ENCODE assay signal across 8 cellular contexts in genomic region chr1:229410692-229411433, GRCh38. TPM values are rescaled to one million over a fixed set of nuclear protein-coding genes. Genes with fewer than 3 reads are reported as not detected.
A peak's percentile ranks its signal among the peaks of the same experiment; 100 is the strongest.
DNase-seq lines count a peak whose midpoint lies in the region; ATAC-seq lines count a peak whose summit lies in the region.

No MANE protein-coding gene starts in this region.

- peak overlapping the region; percentile 30 for H3K4me3 ChIP-seq in rectal smooth muscle tissue (ENCODE audit: low read length)

- no peaks in the 10 kb centered on the region for H3K36me3 ChIP-seq in rectal smooth muscle tissue (ENCODE audit: control insufficient read depth, insufficient read depth, low read length)

- H3K27me3 ChIP-seq in rectal smooth muscle tissue (ENCODE audit: control insufficient read depth, insufficient read depth, low read length): peaks cover 14% of the 10 kb centered on the region

- intact Hi-C loops in activated CD4-positive, alpha-beta T cell treated with anti-CD3 and anti-CD28 coated beads for 36 hours (cut with DNase I, micrococcal nuclease): no loop called here
- intact Hi-C loops in head of caudate nucleus (cut with DNase I): no loop called here

- ATAC-seq in activated CD4-positive, alpha-beta T cell treated with anti-CD3 and anti-CD28 coated beads for 36 hours: peak; percentile 91
- ATAC-seq in GM19023 (IDR thresholded peaks at IDR 0.05; ENCODE audit: unreplicated experiment) (no peak), GM18502 (IDR thresholded peaks at IDR 0.05; ENCODE audit: poor library complexity, unreplicated experiment) (no peak)

- H3K27ac ChIP-seq in rectal smooth muscle tissue (ENCODE audit: low read depth, low read length): no peak overlapping the region

- no peaks in the 10 kb centered on the region for H3K36me3 Mint-ChIP-seq in activated CD4-positive, alpha-beta T cell treated with anti-CD3 and anti-CD28 coated beads for 36 hours (ENCODE audit: low read depth)

- no peak overlapping the region for H3K4me3 Mint-ChIP-seq in activated CD4-positive, alpha-beta T cell treated with anti-CD3 and anti-CD28 coated beads for 36 hours

- H3K27ac Mint-ChIP-seq in activated CD4-positive, alpha-beta T cell treated with anti-CD3 and anti-CD28 coated beads for 36 hours: no peak overlapping the region

- peaks cover 15% of the 10 kb centered on the region for H3K4me1 Mint-ChIP-seq in activated CD4-positive, alpha-beta T cell treated with anti-CD3 and anti-CD28 coated beads for 36 hours

- no peaks in the 10 kb centered on the region for H3K9me3 Mint-ChIP-seq in activated CD4-positive, alpha-beta T cell treated with anti-CD3 and anti-CD28 coated beads for 36 hours (ENCODE audit: low read depth)

- H3K9ac ChIP-seq in rectal smooth muscle tissue (ENCODE audit: low read length): no peak overlapping the region

- H3K4me1 ChIP-seq in rectal smooth muscle tissue (ENCODE audit: control insufficient read depth, insufficient read depth, low read length): peaks cover 12% of the 10 kb centered on the region

- peak; percentile 61 for DNase-seq in activated CD4-positive, alpha-beta T cell treated with anti-CD3 and anti-CD28 coated beads for 36 hours
- no peak for DNase-seq in activated CD4-positive, alpha-beta T cell treated with anti-CD3 and anti-CD28 coated beads, Interleukin-2, amount 50 U/mL, for 1 hour
- DNase-seq in NCI-H1694 (lab: John Stamatoyannopoulos, UW) (peak; percentile 97), UCSD-AML1 (lab: John Stamatoyannopoulos, UW; ENCODE audit: unreplicated experiment) (peak; percentile 64), head of caudate nucleus (peak in 41 of 42 donors; percentile 57 to 97 (median 84))

- POLR2A ChIA-PET in activated CD4-positive, alpha-beta T cell treated with anti-CD3 and anti-CD28 coated beads for 36 hours (lab: Charles Lee): no interaction called here

- peaks cover 63% of the 10 kb centered on the region for H3K27me3 Mint-ChIP-seq in activated CD4-positive, alpha-beta T cell treated with anti-CD3 and anti-CD28 coated beads for 36 hours

- CTCF ChIA-PET in activated CD4-positive, alpha-beta T cell treated with anti-CD3 and anti-CD28 coated beads for 36 hours (lab: Charles Lee): interaction anchor here (1.0 to 1.1 kb wide), 3 partner anchors 10 to 71 kb away, joined by 3 to 5 read pairs (median 3); no protein-coding TSS in a partner anchor

RNA-seq across cellular contexts. Expression of gene ACTA1, which starts 23.0 kb away (rescaled TPM):
- not detected for total RNA-seq in activated CD4-positive, alpha-beta T cell treated with anti-CD3 and anti-CD28 coated beads for 36 hours
